In the genomic region with DNA sequence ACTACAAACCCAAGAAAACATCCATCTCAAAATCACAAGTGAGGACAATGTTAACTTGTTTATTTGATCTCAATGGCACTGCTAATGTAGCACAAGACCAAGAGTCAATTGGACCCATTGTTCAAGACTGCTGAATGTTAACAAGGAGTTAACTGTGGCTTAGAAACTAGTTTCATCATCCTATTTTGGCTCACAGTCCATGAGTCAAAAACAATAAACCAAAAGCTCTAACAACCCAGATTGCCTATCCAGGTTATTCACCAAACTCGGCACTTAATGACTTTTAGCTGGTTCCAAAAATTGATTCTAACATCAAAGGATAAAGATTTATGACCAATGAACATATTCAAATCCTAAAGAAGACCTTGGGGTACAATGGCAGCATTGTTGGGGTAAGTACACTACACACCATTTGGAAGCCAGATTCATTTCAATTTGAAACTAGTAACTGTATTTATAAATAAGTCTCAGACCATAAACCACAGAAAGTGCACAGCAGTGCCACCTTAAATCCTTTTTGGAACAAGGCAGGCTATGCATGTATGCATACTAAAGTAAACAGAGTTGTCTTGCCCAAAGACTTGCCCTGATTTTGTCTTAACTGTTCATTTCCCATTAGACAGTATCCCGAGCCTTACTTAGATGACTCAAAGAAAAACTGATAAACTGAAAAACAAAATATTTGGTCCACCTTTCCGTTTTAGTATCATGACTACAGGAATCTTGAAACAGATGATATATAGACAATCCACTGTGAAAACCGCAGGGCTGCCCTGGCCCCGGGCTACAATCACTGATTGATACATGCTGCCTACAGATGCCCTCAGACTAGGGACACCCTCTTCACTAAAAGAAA, we compare ENCODE assay signal across 8 cellular contexts.
DNase-seq lines count a peak whose midpoint lies in the region; ATAC-seq lines count a peak whose summit lies in the region.

No MANE protein-coding gene starts in this region.

- H3K79me1 ChIP-seq in mesenchymal stem cell (replicated peaks; ENCODE audit: low read length, poor library complexity, severe bottlenecking) = peaks cover 5% of the 10 kb centered on the region

- no peak overlapping the region for H2BK15ac ChIP-seq in mesenchymal stem cell (ENCODE audit: low read depth, poor library complexity, severe bottlenecking)

- H2AFZ ChIP-seq in mesenchymal stem cell (ENCODE audit: low read depth, low read length) = no peak overlapping the region

- H3K9me3 ChIP-seq in mesenchymal stem cell (ENCODE audit: control insufficient read depth, low read length) = no peaks in the 10 kb centered on the region

- no peak overlapping the region for H4K8ac ChIP-seq in mesenchymal stem cell (ENCODE audit: low read length)

- H4K91ac ChIP-seq in mesenchymal stem cell (ENCODE audit: low read length) = no peak overlapping the region

- H2BK12ac ChIP-seq in mesenchymal stem cell (ENCODE audit: low read length in 2 of 2) = no peak overlapping the region

- peak; percentile 65 for ATAC-seq in stimulated activated naive CD8-positive, alpha-beta T cell treated with anti-CD3 and anti-CD28 coated beads, Interleukin-15, amount 100 ng/mL, for 72 hours
- ATAC-seq in stimulated activated naive CD8-positive, alpha-beta T cell treated with anti-CD3 and anti-CD28 coated beads, Interleukin-15, Interleukin-2, amounts not matched to agents 100 U/mL and 50 U/mL, for 24 hours = no peak
- ATAC-seq in HG03097 (IDR thresholded peaks at IDR 0.05; ENCODE audit: low FRiP score, unreplicated experiment) = peak; percentile 78

- no peaks in the 10 kb centered on the region for H3K4me1 ChIP-seq in mesenchymal stem cell (ENCODE audit: control insufficient read depth, insufficient read depth, low read depth, low read length)

- no peaks in the 10 kb centered on the region for H3K27me3 ChIP-seq in mesenchymal stem cell (ENCODE audit: control insufficient read depth in 1 of 2, insufficient read depth in 1 of 2, low read length in 2 of 2)

- H3K27ac Mint-ChIP-seq in stimulated activated naive CD8-positive, alpha-beta T cell treated with anti-CD3 and anti-CD28 coated beads, Interleukin-15, amount 100 ng/mL, for 72 hours = no peak overlapping the region
- H3K27ac Mint-ChIP-seq in activated naive CD8-positive, alpha-beta T cell treated with anti-CD3 and anti-CD28 coated beads for 36 hours = peak overlapping the region; percentile 12

- H3K4me3 Mint-ChIP-seq in stimulated activated naive CD8-positive, alpha-beta T cell treated with anti-CD3 and anti-CD28 coated beads, Interleukin-15, amount 100 ng/mL, for 72 hours = peak overlapping the region in 1 of 2 donors; percentile 20
- no peak overlapping the region for H3K4me3 Mint-ChIP-seq in activated naive CD8-positive, alpha-beta T cell treated with anti-CD3 and anti-CD28 coated beads for 36 hours

- H3K27me3 Mint-ChIP-seq in stimulated activated naive CD8-positive, alpha-beta T cell treated with anti-CD3 and anti-CD28 coated beads, Interleukin-15, amount 100 ng/mL, for 72 hours = no peaks in the 10 kb centered on the region
- H3K27me3 Mint-ChIP-seq in activated naive CD8-positive, alpha-beta T cell treated with anti-CD3 and anti-CD28 coated beads for 36 hours = no peaks in the 10 kb centered on the region

- peak overlapping the region; percentile 54 for H3K9ac ChIP-seq in mesenchymal stem cell (ENCODE audit: low read length)

- H3K18ac ChIP-seq in mesenchymal stem cell (ENCODE audit: low read depth in 1 of 2, low read length in 2 of 2) = no peak overlapping the region

- no peak overlapping the region for H3K27ac ChIP-seq in mesenchymal stem cell (ENCODE audit: low read length, poor library complexity, severe bottlenecking)

- no peak overlapping the region for H3K4me2 ChIP-seq in mesenchymal stem cell (ENCODE audit: low read length, poor library complexity, severe bottlenecking)

- H3K4me1 Mint-ChIP-seq in stimulated activated naive CD8-positive, alpha-beta T cell treated with anti-CD3 and anti-CD28 coated beads, Interleukin-15, amount 100 ng/mL, for 72 hours = peaks cover 79% of the 10 kb centered on the region
- H3K4me1 Mint-ChIP-seq in activated naive CD8-positive, alpha-beta T cell treated with anti-CD3 and anti-CD28 coated beads for 36 hours = peaks cover 59% of the 10 kb centered on the region

- H3K14ac ChIP-seq in mesenchymal stem cell (ENCODE audit: low read length in 2 of 2) = no peak overlapping the region

- WGBS in mesenchymal stem cell = 67% methylated on average over 5 of the region's 5 CpGs

- H2BK120ac ChIP-seq in mesenchymal stem cell (ENCODE audit: low read depth, low read length) = no peak overlapping the region

- DNase-seq in stimulated activated naive CD8-positive, alpha-beta T cell treated with anti-CD3 and anti-CD28 coated beads, Interleukin-15, amount 100 ng/mL, for 72 hours = no peak
- DNase-seq in stimulated activated naive CD8-positive, alpha-beta T cell treated with anti-CD3 and anti-CD28 coated beads, Interleukin-15, Interleukin-2, amounts not matched to agents 100 U/mL and 50 U/mL, for 24 hours = no peak
- DNase-seq in activated naive CD8-positive, alpha-beta T cell treated with anti-CD3 and anti-CD28 coated beads for 36 hours = no peak
- DNase-seq in mesenchymal stem cell (peak; percentile 54), D341Med (ENCODE audit: low spot score) (no peak), NCI-H2196 treated with DMSO at 0.1 percent for 48 hours (lab: John Stamatoyannopoulos, UW; ENCODE audit: unreplicated experiment) (no peak), ureter (ENCODE audit: low spot score) (no peak)

- peaks cover 0 to 4% of the 10 kb centered on the region in 2 experiments for H3K36me3 ChIP-seq in mesenchymal stem cell (ENCODE audit: control insufficient read depth in 1 of 2, insufficient read depth in 2 of 2, low read depth in 1 of 2, low read length in 2 of 2)

- H2BK5ac ChIP-seq in mesenchymal stem cell (ENCODE audit: low read depth, low read length, poor library complexity, severe bottlenecking) = no peak overlapping the region

- peak overlapping the region in 1 of 2 experiments; percentile 54 for H3K4me3 ChIP-seq in mesenchymal stem cell (ENCODE audit: insufficient read depth in 1 of 2, low read depth in 1 of 2, low read length in 2 of 2)

- H2AK5ac ChIP-seq in mesenchymal stem cell (ENCODE audit: low read length, severe bottlenecking) = no peak overlapping the region

- H3K23ac ChIP-seq in mesenchymal stem cell (ENCODE audit: low read length in 2 of 2) = no peak overlapping the region

- H3K9me3 Mint-ChIP-seq in stimulated activated naive CD8-positive, alpha-beta T cell treated with anti-CD3 and anti-CD28 coated beads, Interleukin-15, amount 100 ng/mL, for 72 hours = no peaks in the 10 kb centered on the region
- peaks cover 4% of the 10 kb centered on the region for H3K9me3 Mint-ChIP-seq in activated naive CD8-positive, alpha-beta T cell treated with anti-CD3 and anti-CD28 coated beads for 36 hours

- H3K4ac ChIP-seq in mesenchymal stem cell (ENCODE audit: low read depth in 1 of 2, low read length in 2 of 2) = no peak overlapping the region

- peaks cover 27% of the 10 kb centered on the region for H3K36me3 Mint-ChIP-seq in activated naive CD8-positive, alpha-beta T cell treated with anti-CD3 and anti-CD28 coated beads for 36 hours
